In genomic region chr19:1905863-1906375, GRCh38 we compare ENCODE assay signal across 8 cellular contexts. TPM values are rescaled to one million over a fixed set of nuclear protein-coding genes. Genes with fewer than 3 reads are reported as not detected.
DNase-seq lines count a peak whose midpoint lies in the region; ATAC-seq, FAIRE-seq and TF ChIP-seq lines count a peak whose summit lies in the region.

No MANE protein-coding gene starts in this region.

- H3K4me3 Mint-ChIP-seq in CD14-positive monocyte (peak overlapping the region; percentile 87 to 94), neural progenitor cell (peak overlapping the region; percentile 92)

- no peak for TF ChIP-seq RAD21 in H1 (IDR thresholded peaks at IDR 0.05 in 1 of 2, conservative IDR thresholded peaks at IDR 0.05 in 1 of 2; ENCODE audit: low read depth in 2 of 2, low read length in 2 of 2)

- POLR2A ChIA-PET in H1 (lab: Charles Lee; ENCODE audit: partially characterized antibody): interaction anchor here (0.5 to 2.0 kb wide), 27 partner anchors 8 to 344 kb away, joined by 3 to 9 read pairs (median 3); partner anchors contain the start of gene ABHD17A

- DNase-seq in CD14-positive monocyte (ENCODE audit: low spot score) (no peak), H1 (ENCODE audit: low read depth in 1 of 2, low spot score in 2 of 2) (no peak), neural progenitor cell (ENCODE audit: low spot score) (no peak), NCI-H1417 (lab: John Stamatoyannopoulos, UW) (no peak), hepatic stellate cell (ENCODE audit: low spot score) (no peak)

- H3K4me3 ChIP-seq in OCI-LY1 (ENCODE audit: low read depth, low read length, poor library complexity, severe bottlenecking) (peak overlapping the region; percentile 63), H1 (ENCODE audit: extremely low read depth in 1 of 4, insufficient read depth in 2 of 4, low read depth in 3 of 4, low read length in 4 of 4) (peak overlapping the region; percentile 51 to 71 (median 58)), neural progenitor cell (peak overlapping the region; percentile 65)

- H3K4me2 ChIP-seq in OCI-LY1 (ENCODE audit: low read length): peak overlapping the region; percentile 99
- H3K4me2 ChIP-seq in H1 (ENCODE audit: insufficient read depth in 1 of 2, low read depth in 2 of 2, low read length in 2 of 2): peak overlapping the region; percentile 75 to 81
- peak overlapping the region; percentile 76 for H3K4me2 ChIP-seq in neural progenitor cell

- no peak overlapping the region for H2BK20ac ChIP-seq in H1 (ENCODE audit: low read length)

- H2AK5ac ChIP-seq in H1 (ENCODE audit: low read depth, low read length): 0 out of 2 replicates have a peak overlapping the region, but pooled peaks have one; percentile 60

- H2BK5ac ChIP-seq in H1 (ENCODE audit: low read depth, low read length): peak overlapping the region; percentile 89; the same call in 1 of the 2 replicates

- no peak overlapping the region for H4K91ac ChIP-seq in H1 (replicated peaks; ENCODE audit: insufficient read length, low read length)

- no peak for ATAC-seq in GM19328 (IDR thresholded peaks at IDR 0.05; ENCODE audit: unreplicated experiment)
- ATAC-seq in HG03439 (IDR thresholded peaks at IDR 0.05; ENCODE audit: unreplicated experiment): no peak

- H3K79me2 ChIP-seq in OCI-LY1 (ENCODE audit: insufficient read depth, low read length) (peaks cover 32% of the 10 kb centered on the region), H1 (ENCODE audit: control insufficient read depth in 1 of 2, insufficient read depth in 2 of 2, low read length in 2 of 2) (peaks cover 12 to 50% of the 10 kb centered on the region in 2 experiments; a peak in 3 of 4 replicates), neural progenitor cell (ENCODE audit: low read depth) (peaks cover 54% of the 10 kb centered on the region)

- H2AFZ ChIP-seq in OCI-LY1 (ENCODE audit: low read length) (no peak overlapping the region), H1 (ENCODE audit: low read length) (no peak overlapping the region), neural progenitor cell (replicated peaks) (no peak overlapping the region)

- WGBS in H1 (ENCODE audit: extremely low coverage in 1 of 2, insufficient coverage in 1 of 2, insufficient read length in 1 of 2, insufficient replicate concordance in 2 of 2, low coverage in 1 of 2, low lambda C conversion rate in 2 of 2, missing lambda C conversion rate in 1 of 2), 2 experiments: 82% methylated on average over 14 of the region's 15 CpGs; no CpG with 5 or more reads in 1 of the 2 experiments

- H3K4me1 Mint-ChIP-seq in CD14-positive monocyte (peaks cover 56% of the 10 kb centered on the region), neural progenitor cell (peaks cover 27% of the 10 kb centered on the region)

- no peak; a peak in 1 of 3 replicates for TF ChIP-seq POLR2A in H1 (IDR thresholded peaks at IDR 0.05; ENCODE audit: control extremely low read depth in 1 of 2, low read depth in 2 of 2, low read length in 2 of 2)

- no peaks in the 10 kb centered on the region for H4K20me1 ChIP-seq in OCI-LY1 (ENCODE audit: insufficient read depth, low read length)
- peaks cover 9 to 20% of the 10 kb centered on the region in 2 experiments for H4K20me1 ChIP-seq in H1 (replicated peaks in 1 of 2; ENCODE audit: control insufficient read depth in 1 of 2, insufficient read depth in 2 of 2, low read length in 2 of 2)
- peaks cover 49% of the 10 kb centered on the region for H4K20me1 ChIP-seq in neural progenitor cell (ENCODE audit: low read depth)

- H3F3A ChIP-seq in OCI-LY1 (ENCODE audit: insufficient read depth, low read length) (peaks cover 3% of the 10 kb centered on the region; the same call in 1 of the 2 replicates), neural progenitor cell (ENCODE audit: low read depth) (peaks cover 23% of the 10 kb centered on the region)

- H3K27me3 ChIP-seq in OCI-LY1 (ENCODE audit: insufficient read depth, low read length): no peaks in the 10 kb centered on the region
- no peaks in the 10 kb centered on the region for H3K27me3 ChIP-seq in H1 (replicated peaks in 1 of 4; ENCODE audit: control insufficient read depth in 3 of 4, extremely low read depth in 1 of 4, insufficient read depth in 3 of 4, low read length in 3 of 4)
- no peaks in the 10 kb centered on the region for H3K27me3 ChIP-seq in neural progenitor cell

- CTCF ChIA-PET in H1 (lab: Charles Lee; ENCODE audit: partially characterized antibody): interaction anchor here (0.6 to 2.5 kb wide), 5 partner anchors 8 to 592 kb away, joined by 3 to 8 read pairs (median 5); no protein-coding TSS in a partner anchor

- H3K27ac ChIP-seq in OCI-LY1 (ENCODE audit: low read depth, low read length, poor library complexity, severe bottlenecking): peak overlapping the region; percentile 50
- peak overlapping the region; percentile 84 for H3K27ac ChIP-seq in H1 (ENCODE audit: low read depth, low read length)
- H3K27ac ChIP-seq in neural progenitor cell: no peak overlapping the region

- no peak overlapping the region for H3K56ac ChIP-seq in H1 (replicated peaks; ENCODE audit: insufficient read length, low read depth, low read length)

- H3K9ac ChIP-seq in OCI-LY1 (ENCODE audit: low read length): peak overlapping the region; percentile 64
- peak overlapping the region in 3 of 4 experiments; percentile 45 to 79 (median 77); a peak in 5 of 7 replicates for H3K9ac ChIP-seq in H1 (replicated peaks in 1 of 4; ENCODE audit: extremely low read depth in 1 of 4, low read depth in 3 of 4, low read length in 3 of 4)
- peak overlapping the region; percentile 25 for H3K9ac ChIP-seq in neural progenitor cell

- intact Hi-C loops in CD14-positive monocyte (cut with micrococcal nuclease): loop anchor here in 1 of 2 donors (1.0 kb wide), 1 partner anchor 11 kb away; no protein-coding TSS in a partner anchor

- H3K36me3 Mint-ChIP-seq in CD14-positive monocyte (peaks cover 2 to 12% of the 10 kb centered on the region in 2 donors), neural progenitor cell (peaks cover 4% of the 10 kb centered on the region)

- H3K9me3 ChIP-seq in OCI-LY1 (ENCODE audit: low read length) (no peaks in the 10 kb centered on the region), H1 (ENCODE audit: insufficient read depth in 2 of 2, low read depth in 1 of 2, low read length in 1 of 2) (no peaks in the 10 kb centered on the region), neural progenitor cell (ENCODE audit: low read depth) (no peaks in the 10 kb centered on the region)

- no peak for TF ChIP-seq CTCF in CD14-positive monocyte (IDR thresholded peaks at IDR 0.05)
- no peak for TF ChIP-seq CTCF in OCI-LY1 (IDR thresholded peaks at IDR 0.05; ENCODE audit: low read length)
- no peak for TF ChIP-seq CTCF in H1 (IDR thresholded peaks at IDR 0.05; ENCODE audit: control extremely low read depth in 1 of 3, insufficient read depth in 1 of 3, low read depth in 1 of 3, low read length in 3 of 3)
- TF ChIP-seq CTCF in neural progenitor cell (IDR thresholded peaks at IDR 0.05): no peak

- peaks cover 15% of the 10 kb centered on the region for H3K79me1 ChIP-seq in H1 (ENCODE audit: low read depth, low read length)

- peaks cover 3% of the 10 kb centered on the region for H3K23me2 ChIP-seq in H1 (ENCODE audit: low read depth, low read length)

- H3K9me2 ChIP-seq in OCI-LY1 (ENCODE audit: low read depth, low read length): no peaks in the 10 kb centered on the region

- peaks cover 0 to 2% (median 0%) of the 10 kb centered on the region in 3 donors for H3K27me3 Mint-ChIP-seq in CD14-positive monocyte (ENCODE audit: low read depth in 3 of 3)
- H3K27me3 Mint-ChIP-seq in neural progenitor cell (ENCODE audit: insufficient read depth, low read depth): peaks cover 6% of the 10 kb centered on the region

- no peak overlapping the region for H4K5ac ChIP-seq in H1 (ENCODE audit: insufficient read length, low read depth, low read length)

- H2BK120ac ChIP-seq in H1 (replicated peaks; ENCODE audit: low read depth, low read length): no peak overlapping the region

- no peak overlapping the region for H3K23ac ChIP-seq in H1 (ENCODE audit: insufficient read length)

- no peak overlapping the region for H3K14ac ChIP-seq in H1 (ENCODE audit: insufficient read length)

- H4K8ac ChIP-seq in H1 (ENCODE audit: extremely low read depth, insufficient read depth, low read length): peak overlapping the region; percentile 76

- no peak overlapping the region for H2BK15ac ChIP-seq in H1 (ENCODE audit: low read length)

- H3K18ac ChIP-seq in H1 (ENCODE audit: extremely low read depth, low read length): no peak overlapping the region

- H3K36me3 ChIP-seq in OCI-LY1 (ENCODE audit: insufficient read depth, low read length) (no peaks in the 10 kb centered on the region), H1 (ENCODE audit: control insufficient read depth in 2 of 4, insufficient read depth in 4 of 4, low read length in 3 of 4) (peaks cover 0 to 4% (median under 1%) of the 10 kb centered on the region in 4 experiments; a peak in 1 of 8 replicates), neural progenitor cell (no peaks in the 10 kb centered on the region)

- H3K4me1 ChIP-seq in OCI-LY1 (ENCODE audit: insufficient read depth, low read length, severe bottlenecking) (peaks cover 60% of the 10 kb centered on the region), H1 (replicated peaks in 1 of 4; ENCODE audit: control insufficient read depth in 3 of 4, insufficient read depth in 4 of 4, low read length in 3 of 4) (peaks cover 0 to 9% (median 8%) of the 10 kb centered on the region in 4 experiments; a peak in 5 of 7 replicates), neural progenitor cell (peaks cover 13% of the 10 kb centered on the region)

- H2BK12ac ChIP-seq in H1 (ENCODE audit: low read depth, low read length): no peak overlapping the region

- no peak for TF ChIP-seq EP300 in H1 (IDR thresholded peaks at IDR 0.05; ENCODE audit: borderline replicate concordance in 1 of 2, low read depth in 2 of 2, low read length in 2 of 2)

- H3K27ac Mint-ChIP-seq in CD14-positive monocyte (peak overlapping the region; percentile 76 to 99 (median 94)), neural progenitor cell (peak overlapping the region; percentile 82)

- H3K4ac ChIP-seq in H1 (replicated peaks; ENCODE audit: insufficient read length, low read depth, low read length): peak overlapping the region; percentile 63

- no peak for FAIRE-seq in H1 (lab: Jason Lieb, UNC)

- H3K9me3 Mint-ChIP-seq in CD14-positive monocyte: no peaks in the 10 kb centered on the region
- no peaks in the 10 kb centered on the region for H3K9me3 Mint-ChIP-seq in neural progenitor cell

RNA-seq across cellular contexts. Expression of gene ADAT3, which starts 0.7 kb away (rescaled TPM):
- polyA plus RNA-seq in CD14-positive monocyte (1 to 10 TPM; 2.7 to 3.2 TPM), H1 (2011; rRNA removed) (5.4 and 9.8 TPM in 2 replicates)
- 10.2 and 10.8 TPM in 2 replicates for total RNA-seq in H1 (2021; fragmentation: NEBNext Ultra II Directional; extraction: Animal tissue kit (Norgen Biotek cat#: 25700))
- 3.8 TPM for polyA plus RNA-seq in H1 (2011; cell fraction: cytosol; rRNA removed)
- polyA plus RNA-seq in H1 (2011; cell fraction: nucleus; rRNA removed): 8.3 TPM
- 2.4 to 6.3 TPM (median 5.5 TPM) in 4 replicates for polyA plus RNA-seq in H1 (2012, experiment 1 of 2)
- polyA plus RNA-seq in H1 (2012, experiment 2 of 2): 4.1 TPM
- polyA plus RNA-seq in H1 (2013, experiment 1 of 2): 7.0 TPM
- polyA plus RNA-seq in H1 (2013, experiment 2 of 2): 6.6 TPM
- 1.0 TPM in 1 of 2 replicates, not detected in the other for polyA minus RNA-seq in H1 (2011; rRNA and poly(A)+ RNA removed)
- 7.4 TPM for polyA minus RNA-seq in H1 (2011; cell fraction: cytosol; rRNA and poly(A)+ RNA removed)
- 7.8 TPM for polyA minus RNA-seq in H1 (2011; cell fraction: nucleus; rRNA and poly(A)+ RNA removed)
- 2.4 and 6.5 TPM in 2 replicates for total RNA-seq in neural progenitor cell (ENCODE audit: low replicate concordance)

RNA-seq across cellular contexts. Expression of gene SCAMP4, which starts 0.7 kb away (rescaled TPM):
- polyA plus RNA-seq in CD14-positive monocyte (10 to 100 TPM; 11.9 to 15.4 TPM), H1 (2011; rRNA removed) (17.1 and 39.6 TPM in 2 replicates)
- total RNA-seq in H1 (2021; fragmentation: NEBNext Ultra II Directional; extraction: Animal tissue kit (Norgen Biotek cat#: 25700)): 61.4 and 65.7 TPM in 2 replicates
- 24.4 TPM for polyA plus RNA-seq in H1 (2011; cell fraction: cytosol; rRNA removed)
- polyA plus RNA-seq in H1 (2011; cell fraction: nucleus; rRNA removed): 75.6 TPM
- polyA plus RNA-seq in H1 (2012, experiment 1 of 2): 35.8 to 66.0 TPM (median 58.3 TPM) in 4 replicates
- polyA plus RNA-seq in H1 (2012, experiment 2 of 2): 37.8 TPM
- 58.4 TPM for polyA plus RNA-seq in H1 (2013, experiment 1 of 2)
- 60.6 TPM for polyA plus RNA-seq in H1 (2013, experiment 2 of 2)
- polyA minus RNA-seq in H1 (2011; rRNA and poly(A)+ RNA removed): 20.5 TPM in 2 replicates
- polyA minus RNA-seq in H1 (2011; cell fraction: cytosol; rRNA and poly(A)+ RNA removed): 26.4 TPM
- polyA minus RNA-seq in H1 (2011; cell fraction: nucleus; rRNA and poly(A)+ RNA removed): 39.3 TPM
- 11.5 and 67.6 TPM in 2 replicates for total RNA-seq in neural progenitor cell (ENCODE audit: low replicate concordance)

RNA-seq across cellular contexts. Expression of gene ABHD17A, which starts 20.6 kb away (rescaled TPM):
- 10 to 100 TPM; 69.8 to 79.0 TPM for polyA plus RNA-seq in CD14-positive monocyte
- total RNA-seq in H1 (2021; fragmentation: NEBNext Ultra II Directional; extraction: Animal tissue kit (Norgen Biotek cat#: 25700)): 41.2 and 45.3 TPM in 2 replicates
- 87.4 and 98.0 TPM in 2 replicates for polyA plus RNA-seq in H1 (2011; rRNA removed)
- 60.4 TPM for polyA plus RNA-seq in H1 (2011; cell fraction: cytosol; rRNA removed)
- 86.1 TPM for polyA plus RNA-seq in H1 (2011; cell fraction: nucleus; rRNA removed)
- polyA plus RNA-seq in H1 (2012, experiment 1 of 2): 15.8 to 35.0 TPM (median 33.1 TPM) in 4 replicates
- 33.7 TPM for polyA plus RNA-seq in H1 (2012, experiment 2 of 2)
- 35.1 TPM for polyA plus RNA-seq in H1 (2013, experiment 1 of 2)
- 34.7 TPM for polyA plus RNA-seq in H1 (2013, experiment 2 of 2)
- polyA minus RNA-seq in H1 (2011; rRNA and poly(A)+ RNA removed): 8.1 and 11.4 TPM in 2 replicates
- 24.5 TPM for polyA minus RNA-seq in H1 (2011; cell fraction: cytosol; rRNA and poly(A)+ RNA removed)
- polyA minus RNA-seq in H1 (2011; cell fraction: nucleus; rRNA and poly(A)+ RNA removed): 18.1 TPM
- total RNA-seq in neural progenitor cell (ENCODE audit: low replicate concordance): 20.2 and 87.0 TPM in 2 replicates

RNA-seq across cellular contexts. Expression of gene CSNK1G2, which starts 35.1 kb away (rescaled TPM):
- polyA plus RNA-seq in CD14-positive monocyte: 10 to 100 TPM; 10.8 to 20.3 TPM
- 99.5 and 108 TPM in 2 replicates for total RNA-seq in H1 (2021; fragmentation: NEBNext Ultra II Directional; extraction: Animal tissue kit (Norgen Biotek cat#: 25700))
- polyA plus RNA-seq in H1 (2011; rRNA removed): 130 and 184 TPM in 2 replicates
- 123 TPM for polyA plus RNA-seq in H1 (2011; cell fraction: cytosol; rRNA removed)
- polyA plus RNA-seq in H1 (2011; cell fraction: nucleus; rRNA removed): 379 TPM
- polyA plus RNA-seq in H1 (2012, experiment 1 of 2): 99.6 to 116 TPM (median 105 TPM) in 4 replicates
- 147 TPM for polyA plus RNA-seq in H1 (2012, experiment 2 of 2)
- 141 TPM for polyA plus RNA-seq in H1 (2013, experiment 1 of 2)
- 142 TPM for polyA plus RNA-seq in H1 (2013, experiment 2 of 2)
- polyA minus RNA-seq in H1 (2011; rRNA and poly(A)+ RNA removed): 46.6 and 71.7 TPM in 2 replicates
- 61.9 TPM for polyA minus RNA-seq in H1 (2011; cell fraction: cytosol; rRNA and poly(A)+ RNA removed)
- polyA minus RNA-seq in H1 (2011; cell fraction: nucleus; rRNA and poly(A)+ RNA removed): 59.6 TPM
- 49.6 and 161 TPM in 2 replicates for total RNA-seq in neural progenitor cell (ENCODE audit: low replicate concordance)

RNA-seq across cellular contexts. Expression of gene KLF16, which starts 42.5 kb away (rescaled TPM):
- under 1 TPM; 0.51 to 0.67 TPM for polyA plus RNA-seq in CD14-positive monocyte
- total RNA-seq in H1 (2021; fragmentation: NEBNext Ultra II Directional; extraction: Animal tissue kit (Norgen Biotek cat#: 25700)): 45.9 and 53.2 TPM in 2 replicates
- 14.3 and 44.7 TPM in 2 replicates for polyA plus RNA-seq in H1 (2011; rRNA removed)
- polyA plus RNA-seq in H1 (2011; cell fraction: cytosol; rRNA removed): 15.0 TPM
- 29.0 TPM for polyA plus RNA-seq in H1 (2011; cell fraction: nucleus; rRNA removed)
- polyA plus RNA-seq in H1 (2012, experiment 1 of 2): 15.6 to 26.7 TPM (median 23.8 TPM) in 4 replicates
- 21.5 TPM for polyA plus RNA-seq in H1 (2012, experiment 2 of 2)
- 27.2 TPM for polyA plus RNA-seq in H1 (2013, experiment 1 of 2)
- 28.5 TPM for polyA plus RNA-seq in H1 (2013, experiment 2 of 2)
- polyA minus RNA-seq in H1 (2011; rRNA and poly(A)+ RNA removed): 1.1 and 2.2 TPM in 2 replicates
- polyA minus RNA-seq in H1 (2011; cell fraction: cytosol; rRNA and poly(A)+ RNA removed): 32.1 TPM
- 10.4 TPM for polyA minus RNA-seq in H1 (2011; cell fraction: nucleus; rRNA and poly(A)+ RNA removed)
- 1.0 and 4.8 TPM in 2 replicates for total RNA-seq in neural progenitor cell (ENCODE audit: low replicate concordance)

Comparison
In these comparisons a context has a peak if more than half of its experiments do, and no peak if none do; other contexts are left out.
1. H3K9ac ChIP-seq: peak in every context shown above with its lines; median percentile 77 in H1; 64 in OCI-LY1; 25 in neural progenitor cell.